ENCODE assay signal across 13 cellular contexts in the genomic region with DNA sequence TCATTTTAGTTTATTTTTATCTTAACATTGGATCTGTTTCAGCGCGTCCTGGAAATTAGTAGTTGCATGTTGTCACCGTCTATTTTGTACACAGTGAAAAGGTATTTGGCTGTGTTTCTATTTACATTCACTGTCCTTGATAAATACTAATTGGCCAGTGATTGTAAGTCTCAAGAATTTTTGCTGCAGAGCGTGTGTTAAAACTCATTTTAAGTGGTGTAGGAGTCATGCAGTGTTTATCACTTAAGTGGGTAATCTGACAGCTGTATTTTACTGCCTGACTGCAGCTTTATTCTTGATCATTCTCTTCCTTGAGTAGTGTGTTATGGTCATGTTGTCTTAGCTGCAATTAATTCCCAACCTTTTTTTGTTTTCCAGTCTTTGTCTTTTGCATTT. TPM values are rescaled to one million over a fixed set of nuclear protein-coding genes. Genes with fewer than 3 reads are reported as not detected.
A peak's percentile ranks its signal among the peaks of the same experiment; 100 is the strongest.
DNase-seq lines count a peak whose midpoint lies in the region; ATAC-seq and TF ChIP-seq lines count a peak whose summit lies in the region.
"Had no signal": no experiment of that assay in that cellular context is flagged by ENCODE, and none has a peak within 500 bp of the region (broad histone marks: within the 10 kb centered on the region; RNA-seq: fewer than 3 reads in every experiment).

No MANE protein-coding gene starts in this region.

- no peak overlapping the region for H3K27ac ChIP-seq in adrenal gland
- H3K27ac ChIP-seq: foreskin keratinocyte, PC-9 had no signal

- no peaks in the 10 kb centered on the region for H3K27me3 ChIP-seq in adrenal gland
- H3K27me3 ChIP-seq: BE2C had no signal

- no peaks in the 10 kb centered on the region for H3K9me3 ChIP-seq in adrenal gland (replicated peaks in 1 of 3)
- H3K9me3 ChIP-seq: BE2C had no signal

- no peaks in the 10 kb centered on the region for H3K36me3 ChIP-seq in adrenal gland (replicated peaks in 1 of 2)
- H3K36me3 ChIP-seq: BE2C had no signal

- DNase-seq in AG10803 (ENCODE audit: low read depth) (peak; percentile 15), adrenal gland (no peak)
- DNase-seq: BE2C, foreskin keratinocyte, NCI-H1694, PC-9, right cardiac atrium had no signal

- peak; percentile 16 for ATAC-seq in HG02938 (IDR thresholded peaks at IDR 0.05; ENCODE audit: unreplicated experiment)
- ATAC-seq in HG03159 (IDR thresholded peaks at IDR 0.05; ENCODE audit: unreplicated experiment): no peak
- ATAC-seq in GM21390 (IDR thresholded peaks at IDR 0.05; ENCODE audit: unreplicated experiment): no peak
- ATAC-seq in GM19328 (IDR thresholded peaks at IDR 0.05; ENCODE audit: unreplicated experiment): no peak
- ATAC-seq: foreskin keratinocyte had no signal

- intact Hi-C loops in dendritic cell treated with granulocyte-macrophage colony-stimulating factor and Interleukin-4, amounts not matched to agents 40 ng/mL and 50 ng/mL, for 4 days (cut with micrococcal nuclease): loop anchor here (5.0 kb wide), 1 partner anchor 39 kb away; no protein-coding TSS in a partner anchor
- intact Hi-C loops in adrenal gland (cut with DNase I): no loop called here

- no peak for TF ChIP-seq CTCF in AG10803 (conservative IDR thresholded peaks at IDR 0.05; ENCODE audit: low read length)
- no peak for TF ChIP-seq CTCF in nephron (IDR thresholded peaks at IDR 0.05; ENCODE audit: unreplicated experiment in 3 of 3)
- no peak for TF ChIP-seq CTCF in adrenal gland (IDR thresholded peaks at IDR 0.05)

- peak overlapping the region; percentile 20 for H3K27ac Mint-ChIP-seq in dendritic cell treated with granulocyte-macrophage colony-stimulating factor and Interleukin-4, amounts not matched to agents 40 ng/mL and 50 ng/mL, for 4 days
- H3K27ac Mint-ChIP-seq in nephron: peak overlapping the region; percentile 9 to 81 (median 69)

- H3K4me1 Mint-ChIP-seq in dendritic cell treated with granulocyte-macrophage colony-stimulating factor and Interleukin-4, amounts not matched to agents 40 ng/mL and 50 ng/mL, for 4 days (ENCODE audit: low read depth): peaks cover 32% of the 10 kb centered on the region
- peaks cover 20% of the 10 kb centered on the region for H3K4me1 Mint-ChIP-seq in nephron

- 48 to 52% (median 49%) methylated on average over 4 of the region's 4 CpGs for WGBS in adrenal gland, 4 donors

- H3K4me3 ChIP-seq in AG10803 (ENCODE audit: low read length) (no peak overlapping the region), adrenal gland (no peak overlapping the region)
- H3K4me3 ChIP-seq: PC-9 had no signal

- peaks cover 3 to 4% of the 10 kb centered on the region in 2 donors for H3K4me1 ChIP-seq in adrenal gland (replicated peaks in 1 of 2)
- H3K4me1 ChIP-seq: foreskin keratinocyte had no signal

- no peaks in the 10 kb centered on the region for H3K27me3 Mint-ChIP-seq in dendritic cell treated with granulocyte-macrophage colony-stimulating factor and Interleukin-4, amounts not matched to agents 40 ng/mL and 50 ng/mL, for 4 days
- H3K27me3 Mint-ChIP-seq in nephron (ENCODE audit: low read depth): no peaks in the 10 kb centered on the region

- H3K9me3 Mint-ChIP-seq in dendritic cell treated with granulocyte-macrophage colony-stimulating factor and Interleukin-4, amounts not matched to agents 40 ng/mL and 50 ng/mL, for 4 days: no peaks in the 10 kb centered on the region
- no peaks in the 10 kb centered on the region for H3K9me3 Mint-ChIP-seq in nephron

- no peaks in the 10 kb centered on the region for H3K36me3 Mint-ChIP-seq in dendritic cell treated with granulocyte-macrophage colony-stimulating factor and Interleukin-4, amounts not matched to agents 40 ng/mL and 50 ng/mL, for 4 days (ENCODE audit: low read depth)
- peaks cover 7% of the 10 kb centered on the region for H3K36me3 Mint-ChIP-seq in nephron (ENCODE audit: low read depth)

- H3K4me3 Mint-ChIP-seq in dendritic cell treated with granulocyte-macrophage colony-stimulating factor and Interleukin-4, amounts not matched to agents 40 ng/mL and 50 ng/mL, for 4 days: peak overlapping the region; percentile 21
- peak overlapping the region in 1 of 3 experiments; percentile 2 for H3K4me3 Mint-ChIP-seq in nephron

- TF ChIP-seq POLR2A in adrenal gland (IDR thresholded peaks at IDR 0.05): no peak

RNA-seq across cellular contexts. Expression of gene GUCY1A1, which starts 9.8 kb away (rescaled TPM):
- 10 to 100 TPM in 4 of 8 donors, 1 to 10 TPM in 4; 4.9 to 17.1 (median 11.5) TPM for total RNA-seq in adrenal gland
- 10 to 100 TPM in 1 of 3 donors, 1 to 10 TPM in 2; 2.3 to 10.8 (median 3.8) TPM for polyA plus RNA-seq in adrenal gland
- polyA plus RNA-seq: foreskin keratinocyte had no signal
